Comparison of ENCODE assay signal across 15 cellular contexts in genomic region chr22:46866591-46866990, GRCh38.
DNase-seq lines count a peak whose midpoint lies in the region; ATAC-seq and TF ChIP-seq lines count a peak whose summit lies in the region.
"Had no signal": no experiment of that assay in that cellular context is flagged by ENCODE, and none has a peak within 500 bp of the region (broad histone marks: within the 10 kb centered on the region; RNA-seq: fewer than 3 reads in every experiment).

No MANE protein-coding gene starts in this region.

- ATAC-seq in GM21619 (IDR thresholded peaks at IDR 0.05; ENCODE audit: unreplicated experiment): no peak
- ATAC-seq in heart right ventricle: no peak
- no peak for ATAC-seq in HG02763 (IDR thresholded peaks at IDR 0.05; ENCODE audit: unreplicated experiment)
- no peak for ATAC-seq in HG03097 (IDR thresholded peaks at IDR 0.05; ENCODE audit: low FRiP score, unreplicated experiment)
- ATAC-seq: activated CD8-positive, alpha-beta T cell treated with anti-CD3 and anti-CD28 coated beads for 36 hours; Panc1 had no signal

- no peak for TF ChIP-seq CTCF in endodermal cell (conservative IDR thresholded peaks at IDR 0.05)
- no peak for TF ChIP-seq CTCF in heart right ventricle (IDR thresholded peaks at IDR 0.05)

- H3K27me3 Mint-ChIP-seq in endodermal cell (ENCODE audit: insufficient read depth): no peaks in the 10 kb centered on the region
- H3K27me3 Mint-ChIP-seq: activated CD8-positive, alpha-beta T cell treated with anti-CD3 and anti-CD28 coated beads for 36 hours had no signal

- peaks cover 32% of the 10 kb centered on the region for H3K36me3 ChIP-seq in endodermal cell (ENCODE audit: control insufficient read depth, insufficient read depth, low read length)
- peaks cover 26% of the 10 kb centered on the region for H3K36me3 ChIP-seq in mesodermal cell (ENCODE audit: control insufficient read depth, insufficient read depth, low read length)
- peaks cover 0 to 21% (median 5%) of the 10 kb centered on the region in 9 donors for H3K36me3 ChIP-seq in heart right ventricle

- intact Hi-C loops in heart right ventricle (cut with DNase I): no loop called here

- no peak overlapping the region for H3K27ac Mint-ChIP-seq in endodermal cell
- H3K27ac Mint-ChIP-seq: activated CD8-positive, alpha-beta T cell treated with anti-CD3 and anti-CD28 coated beads for 36 hours had no signal

- H3K27me3 ChIP-seq in endodermal cell (ENCODE audit: control insufficient read depth, insufficient read depth, low read length, poor library complexity, severe bottlenecking) (no peaks in the 10 kb centered on the region), heart right ventricle (no peaks in the 10 kb centered on the region)

- peaks cover 37% of the 10 kb centered on the region for H3K36me3 Mint-ChIP-seq in endodermal cell (ENCODE audit: low read depth)

- peaks cover 13% of the 10 kb centered on the region for H3K9me3 Mint-ChIP-seq in endodermal cell

- H3K27ac ChIP-seq in endodermal cell (ENCODE audit: low read depth, low read length) (no peak overlapping the region), mesodermal cell (ENCODE audit: low read depth, low read length, severe bottlenecking) (peak overlapping the region; percentile 64), heart right ventricle (no peak overlapping the region)
- H3K27ac ChIP-seq: coronary artery had no signal

- H3K4me3 ChIP-seq in endodermal cell (ENCODE audit: low read length): no peak overlapping the region
- no peak overlapping the region for H3K4me3 ChIP-seq in mesodermal cell (ENCODE audit: extremely low read depth, insufficient read depth, low read length, poor library complexity, severe bottlenecking)
- no peak overlapping the region for H3K4me3 ChIP-seq in heart right ventricle
- H3K4me3 ChIP-seq: coronary artery had no signal

- H3K4me1 Mint-ChIP-seq in endodermal cell: peaks cover 11% of the 10 kb centered on the region

- H3K9me3 ChIP-seq in endodermal cell (ENCODE audit: control insufficient read depth, low read length) (peaks cover 13% of the 10 kb centered on the region), mesodermal cell (ENCODE audit: control insufficient read depth, low read length) (peaks cover 30% of the 10 kb centered on the region), heart right ventricle (peaks cover 0 to 24% (median 15%) of the 10 kb centered on the region in 11 donors)

- H3K4me1 ChIP-seq in endodermal cell (ENCODE audit: control insufficient read depth, insufficient read depth, low read length) (no peaks in the 10 kb centered on the region), mesodermal cell (ENCODE audit: control insufficient read depth, insufficient read depth, low read length, poor library complexity, severe bottlenecking) (peaks cover 5% of the 10 kb centered on the region), heart right ventricle (no peaks in the 10 kb centered on the region)

- no peak overlapping the region for H3K4me3 Mint-ChIP-seq in endodermal cell
- H3K4me3 Mint-ChIP-seq: activated CD8-positive, alpha-beta T cell treated with anti-CD3 and anti-CD28 coated beads for 36 hours had no signal

- DNase-seq in EH (ENCODE audit: low read depth) (peak; percentile 94), RKO (ENCODE audit: low spot score) (peak; percentile 78), endodermal cell (peak; percentile 66), heart right ventricle (no peak)
- DNase-seq: activated CD8-positive, alpha-beta T cell treated with anti-CD3 and anti-CD28 coated beads for 36 hours; activated naive CD4-positive, alpha-beta T cell treated with Interleukin-2 at 50 U/mL for 16 hours; C1 segment of cervical spinal cord; MM.1S; NCI-H2227 treated with DMSO at 0.1 percent for 48 hours had no signal

- no peak overlapping the region for H3K9ac ChIP-seq in endodermal cell (ENCODE audit: extremely low read depth, low read length, poor library complexity, severe bottlenecking)

- WGBS in endodermal cell (ENCODE audit: insufficient coverage in 1 of 2, insufficient read length in 1 of 2), 2 experiments: 61 to 72% methylated on average over 7 to 8 of the region's 8 CpGs
- WGBS in mesodermal cell (ENCODE audit: insufficient coverage in 2 of 2), 2 experiments: 64 to 67% methylated on average over 8 of the region's 8 CpGs
- 89 to 90% methylated on average over 8 of the region's 8 CpGs for WGBS in heart right ventricle, 2 donors

Comparison
In these comparisons a context has a peak if more than half of its experiments do, and no peak if none do; other contexts are left out.
1. DNase-seq: peak in EH (single experiment), RKO (single experiment) and endodermal cell (single experiment); none in heart right ventricle (0 of 2).